ENCODE assay signal across 30 cellular contexts in genomic region chr4:15864771-15865566, GRCh38.
"Had no signal": no experiment of that assay in that cellular context is flagged by ENCODE, and none has a peak within 500 bp of the region (broad histone marks: within the 10 kb centered on the region; RNA-seq: fewer than 3 reads in every experiment).

No MANE protein-coding gene starts in this region.

- H3K4me1 ChIP-seq: body of pancreas had no signal

- H3K27ac Mint-ChIP-seq: activated B cell treated with CpG ODN at 0.5 μM for 24 hours; activated CD8-positive, alpha-beta T cell treated with anti-CD3 and anti-CD28 coated beads for 36 hours; activated naive CD4-positive, alpha-beta T cell treated with anti-CD3 and anti-CD28 coated beads for 36 hours; activated naive CD8-positive, alpha-beta T cell; activated T-helper 2 cell treated with anti-CD3 and anti-CD28 coated beads, Interferon-gamma antibody, Interleukin-2, Interleukin-4, amounts not matched to agents 10 μg/mL and 5 μg/mL and 100 μg/mL, durations not matched to agents 14 hours and 24 hours and 36 hours; dendritic cell treated with granulocyte-macrophage colony-stimulating factor and Interleukin-4, amounts not matched to agents 40 ng/mL and 50 ng/mL, for 4 days; endodermal cell; T-cell; T-helper 1 cell treated with Interleukin-12 subunit alpha and Interleukin-12 subunit beta and Interleukin-4 antibody, amounts not matched to agents 30 μg/mL and 1 μg/mL, for 36 hours; T-helper 2 cell treated with Interferon-gamma antibody and Interleukin-4, amounts not matched to agents 5 μg/mL and 100 μg/mL, for 36 hours had no signal

- H3K4me3 Mint-ChIP-seq: activated B cell treated with CpG ODN at 0.5 μM for 24 hours; activated CD8-positive, alpha-beta T cell treated with anti-CD3 and anti-CD28 coated beads for 36 hours; activated naive CD4-positive, alpha-beta T cell treated with anti-CD3 and anti-CD28 coated beads for 36 hours; activated naive CD8-positive, alpha-beta T cell; activated T-cell treated with anti-CD3 and anti-CD28 coated beads, Interleukin-2, amount 50 U/mL, for 4 hours; dendritic cell treated with granulocyte-macrophage colony-stimulating factor and Interleukin-4, amounts not matched to agents 40 ng/mL and 50 ng/mL, for 4 days; endodermal cell; T-cell; T-helper 1 cell treated with Interleukin-12 subunit alpha and Interleukin-12 subunit beta and Interleukin-4 antibody, amounts not matched to agents 30 μg/mL and 1 μg/mL, for 36 hours; T-helper 2 cell treated with Interferon-gamma antibody and Interleukin-4, amounts not matched to agents 5 μg/mL and 100 μg/mL, for 36 hours had no signal

- H3K36me3 Mint-ChIP-seq: activated naive CD8-positive, alpha-beta T cell; T-cell had no signal

- H3K4me1 Mint-ChIP-seq: endodermal cell, T-cell had no signal

- H3K27ac ChIP-seq: body of pancreas, coronary artery, dorsolateral prefrontal cortex, WERI-Rb-1 had no signal

- ATAC-seq: activated CD4-positive, CD25-positive, alpha-beta regulatory T cell treated with anti-CD3 and anti-CD28 coated beads, Interleukin-2, amount 50 U/mL, for 24 hours; activated CD8-positive, alpha-beta T cell treated with anti-CD3 and anti-CD28 coated beads for 36 hours; activated T-cell treated with anti-CD3 and anti-CD28 coated beads, Interleukin-2, amount 50 U/mL, for 4 hours; body of pancreas; esophagus mucosa; T-cell had no signal

- H3K9me3 Mint-ChIP-seq: activated B cell treated with CpG ODN at 0.5 μM for 24 hours; activated CD8-positive, alpha-beta T cell treated with anti-CD3 and anti-CD28 coated beads for 36 hours; activated naive CD4-positive, alpha-beta T cell treated with anti-CD3 and anti-CD28 coated beads for 36 hours; activated T-cell treated with anti-CD3 and anti-CD28 coated beads, Interleukin-2, amount 50 U/mL, for 4 hours; activated T-helper 2 cell treated with anti-CD3 and anti-CD28 coated beads, Interferon-gamma antibody, Interleukin-2, Interleukin-4, amounts not matched to agents 10 μg/mL and 5 μg/mL and 100 μg/mL, durations not matched to agents 14 hours and 24 hours and 36 hours; endodermal cell; T-cell; T-helper 1 cell treated with Interleukin-12 subunit alpha and Interleukin-12 subunit beta and Interleukin-4 antibody, amounts not matched to agents 30 μg/mL and 1 μg/mL, for 36 hours; T-helper 2 cell treated with Interferon-gamma antibody and Interleukin-4, amounts not matched to agents 5 μg/mL and 100 μg/mL, for 36 hours had no signal

- H3K4me3 ChIP-seq: body of pancreas, coronary artery, dorsolateral prefrontal cortex had no signal

- H3K27me3 ChIP-seq: body of pancreas, dorsolateral prefrontal cortex had no signal

- H3K27me3 Mint-ChIP-seq: activated B cell treated with CpG ODN at 0.5 μM for 24 hours; activated CD8-positive, alpha-beta T cell treated with anti-CD3 and anti-CD28 coated beads for 36 hours; activated naive CD8-positive, alpha-beta T cell; dendritic cell treated with granulocyte-macrophage colony-stimulating factor and Interleukin-4, amounts not matched to agents 40 ng/mL and 50 ng/mL, for 4 days; T-cell had no signal

- H3K36me3 ChIP-seq: WERI-Rb-1 had no signal

- H3K9me3 ChIP-seq: body of pancreas had no signal

- DNase-seq: activated B cell treated with CpG ODN at 0.5 μM for 24 hours; activated CD4-positive, alpha-beta T cell treated with anti-CD3 and anti-CD28 coated beads for 48 hours; activated CD4-positive, alpha-beta T cell treated with anti-CD3 and anti-CD28 coated beads, Interleukin-2, amount 50 U/mL, for 1 hour; activated CD4-positive, alpha-beta T cell treated with anti-CD3 and anti-CD28 coated beads, Interleukin-2, amount 50 U/mL, for 48 hours; activated CD8-positive, alpha-beta memory T cell treated with anti-CD3 and anti-CD28 coated beads for 24 hours; activated CD8-positive, alpha-beta T cell treated with anti-CD3 and anti-CD28 coated beads for 36 hours; activated effector memory CD4-positive, alpha-beta T cell treated with anti-CD3 and anti-CD28 coated beads, Interleukin-2, amount 50 U/mL, for 16 hours; activated naive CD4-positive, alpha-beta T cell treated with anti-CD3 and anti-CD28 coated beads for 36 hours; activated T-cell treated with anti-CD3 and anti-CD28 coated beads, Interleukin-2, amount 50 U/mL, for 4 hours; amniotic stem cell; anterior cingulate cortex; body of pancreas; caudate nucleus; dorsolateral prefrontal cortex; effector memory CD4-positive, alpha-beta T cell; endodermal cell; foreskin fibroblast; head of caudate nucleus; hippocampal formation; T-cell; T1000; WERI-Rb-1 had no signal
